ENCODE assay signal across 17 cellular contexts in genomic region chr13:89899302-89900103, GRCh38.
DNase-seq lines count a peak whose midpoint lies in the region; ATAC-seq and TF ChIP-seq lines count a peak whose summit lies in the region.
"Had no signal": no experiment of that assay in that cellular context is flagged by ENCODE, and none has a peak within 500 bp of the region (broad histone marks: within the 10 kb centered on the region; RNA-seq: fewer than 3 reads in every experiment).

No MANE protein-coding gene starts in this region.

- no peak overlapping the region for H3K27ac ChIP-seq in effector memory CD4-positive, alpha-beta T cell (ENCODE audit: insufficient read depth, low read length, poor library complexity, severe bottlenecking)
- H3K27ac ChIP-seq: KMS-11 had no signal

- no peaks in the 10 kb centered on the region for H3K36me3 ChIP-seq in mucosa of descending colon (ENCODE audit: low read depth)
- H3K36me3 ChIP-seq in effector memory CD4-positive, alpha-beta T cell (ENCODE audit: control insufficient read depth, insufficient read depth, low read length) = no peaks in the 10 kb centered on the region
- H3K36me3 ChIP-seq: BE2C had no signal

- H3K4me3 ChIP-seq in mucosa of descending colon = no peak overlapping the region
- no peak overlapping the region for H3K4me3 ChIP-seq in effector memory CD4-positive, alpha-beta T cell (ENCODE audit: insufficient read depth, low read depth, low read length, poor library complexity, severe bottlenecking)

- ATAC-seq in mucosa of descending colon (peak; percentile 80), Right ventricle myocardium inferior (no peak)
- ATAC-seq: SK-N-SH treated with all-trans-retinoic acid at 6 μM for 48 hours had no signal

- no peak for TF ChIP-seq CTCF in mucosa of descending colon (IDR thresholded peaks at IDR 0.05)

- DNase-seq in DMS53 (lab: John Stamatoyannopoulos, UW) (peak; percentile 83), NCI-H1417 treated with DMSO at 0.1 percent for 48 hours (lab: John Stamatoyannopoulos, UW) (peak; percentile 10), NCI-H526 treated with DMSO at 0.1 percent for 48 hours (lab: John Stamatoyannopoulos, UW) (peak; percentile 17), mucosa of descending colon (peak in 1 of 3 donors; percentile 8), 8988T (no peak), Right ventricle myocardium inferior (ENCODE audit: missing footprints) (no peak)
- DNase-seq in effector memory CD4-positive, alpha-beta T cell = no peak
- DNase-seq: BE2C; CD4-positive, alpha-beta memory T cell; EL; H7; NCI-H2107; NCI-H446 treated with DMSO at 0.1 percent for 48 hours; NK-92 treated with Interleukin-12 subunit alpha and Interleukin-12 subunit beta, amount 100 ng/mL, for 24 hours; OCI-M1 had no signal

- intact Hi-C loops in mucosa of descending colon (cut with DNase I, micrococcal nuclease) = no loop called here
- intact Hi-C loops in Right ventricle myocardium inferior (cut with DNase I) = no loop called here

- no peaks in the 10 kb centered on the region for H3K27me3 ChIP-seq in effector memory CD4-positive, alpha-beta T cell (replicated peaks; ENCODE audit: control insufficient read depth, insufficient read depth, low read length, poor library complexity, severe bottlenecking)
- H3K27me3 ChIP-seq: BE2C had no signal

- no peaks in the 10 kb centered on the region for H3K4me1 ChIP-seq in mucosa of descending colon (ENCODE audit: low read depth)
- no peaks in the 10 kb centered on the region for H3K4me1 ChIP-seq in effector memory CD4-positive, alpha-beta T cell (ENCODE audit: control insufficient read depth, insufficient read depth, low read length, poor library complexity, severe bottlenecking)
- H3K4me1 ChIP-seq: BE2C had no signal

- no peaks in the 10 kb centered on the region for H3K9me3 ChIP-seq in mucosa of descending colon
- no peaks in the 10 kb centered on the region for H3K9me3 ChIP-seq in effector memory CD4-positive, alpha-beta T cell (ENCODE audit: control insufficient read depth, low read length)

Comparison
In these comparisons a context has a peak if more than half of its experiments do, and no peak if none do; other contexts are left out.
1. DNase-seq: peak in DMS53 (single experiment), NCI-H1417 treated with DMSO at 0.1 percent for 48 hours (single experiment) and NCI-H526 treated with DMSO at 0.1 percent for 48 hours (single experiment); none in effector memory CD4-positive, alpha-beta T cell (0 of 3), 8988T (single experiment) and Right ventricle myocardium inferior (single experiment).